In genomic region chr11:65887026-65887722, GRCh38 we compare ENCODE assay signal across 8 cellular contexts. TPM values are rescaled to one million over a fixed set of nuclear protein-coding genes. Genes with fewer than 3 reads are reported as not detected.
DNase-seq lines count a peak whose midpoint lies in the region; ATAC-seq and TF ChIP-seq lines count a peak whose summit lies in the region.

No MANE protein-coding gene starts in this region.

- peaks cover 38% of the 10 kb centered on the region for H4K20me1 ChIP-seq in IMR-90 (ENCODE audit: insufficient read depth, low read length)

- DNase-seq in AG04450 (ENCODE audit: low read depth, low spot score) (no peak), IMR-90 (no peak), cardiac fibroblast (ENCODE audit: low read depth in 2 of 2) (no peak), cortex of kidney (lab: John Stamatoyannopoulos, UW) (no peak), H4 (ENCODE audit: low spot score) (no peak), DMS114 treated with DMSO at 0.1 percent for 48 hours (lab: John Stamatoyannopoulos, UW; ENCODE audit: unreplicated experiment) (no peak)
- no peak for DNase-seq in stimulated activated CD4-positive, alpha-beta T cell treated with anti-CD3 and anti-CD28 coated beads, Interleukin-4, amount 100 ng/mL, for 24 hours

- in situ Hi-C loops in IMR-90 (cut with MboI; ENCODE audit: low sequenced_read_pairs), result no loop called here

- peak overlapping the region; percentile 90 for H2AK5ac ChIP-seq in IMR-90 (ENCODE audit: low read depth, low read length)

- H2BK20ac ChIP-seq in IMR-90 (ENCODE audit: low read depth, low read length), result no peak overlapping the region

- no TSS peak for BruUV-seq in IMR-90 (replicated peaks; lab: Mats Ljungman, UMichigan)

- peak overlapping the region; percentile 99; the same call in 1 of the 2 replicates for H3K14ac ChIP-seq in IMR-90 (replicated peaks; ENCODE audit: low read depth, low read length)

- POLR2A ChIA-PET in AG04450 (lab: Yijun Ruan, JAX) (interaction anchor here (0.5 to 7.3 kb wide), 4 partner anchors 28 to 272 kb away, joined by 3 to 124 read pairs (median 35); partner anchors contain the start of genes CFL1 and MUS81), IMR-90 (lab: Charles Lee; ENCODE audit: unreplicated experiment) (interaction anchor here (0.6 to 1.6 kb wide), 2 partner anchors 13 to 16 kb away, joined by 4 to 6 read pairs; partner anchors contain the start of gene FOSL1)

- peak overlapping the region; percentile 49 for H4K91ac ChIP-seq in IMR-90 (ENCODE audit: insufficient read depth, low read depth, low read length)

- H3K23ac ChIP-seq in IMR-90 (ENCODE audit: low read depth, low read length), result peak overlapping the region; percentile 99; the same call in 1 of the 2 replicates

- no peak overlapping the region for H4K5ac ChIP-seq in IMR-90 (ENCODE audit: low read depth, low read length)

- H4K8ac ChIP-seq in IMR-90 (ENCODE audit: low read depth in 2 of 2, low read length in 2 of 2), result peak overlapping the region in 1 of 2 experiments; percentile 74; a peak in 1 of 4 replicates

- CTCF ChIA-PET in AG04450 (lab: Charles Lee), result interaction anchor here (0.7 to 8.9 kb wide), 10 partner anchors 8 to 158 kb away, joined by 3 to 157 read pairs (median 17); partner anchors contain the start of genes CFL1, CTSW, FOSL1 and MUS81
- CTCF ChIA-PET in IMR-90 (lab: Yijun Ruan, JAX), result interaction anchor here (1.2 to 2.0 kb wide), 4 partner anchors 8 to 101 kb away, joined by 3 to 8 read pairs (median 4); partner anchors contain the start of gene EFEMP2

- H3K9ac ChIP-seq in IMR-90 (ENCODE audit: low read depth, low read length), result peak overlapping the region; percentile 78
- H3K9ac ChIP-seq in mucosa of rectum (ENCODE audit: low read depth in 1 of 2, low read length in 2 of 2), result peak overlapping the region; percentile 84 to 85

- no peak overlapping the region for H3K56ac ChIP-seq in IMR-90 (ENCODE audit: extremely low read depth, insufficient read depth, low read length)

- no peak for TF ChIP-seq RAD21 in IMR-90 (IDR thresholded peaks at IDR 0.05; ENCODE audit: low read length)

- peaks cover 9 to 66% of the 10 kb centered on the region in 2 experiments for H3K79me1 ChIP-seq in IMR-90 (ENCODE audit: low read depth in 1 of 2, low read length in 2 of 2)

- no peak overlapping the region for H2AFZ ChIP-seq in IMR-90 (replicated peaks; ENCODE audit: low read length, poor library complexity)

- H3K4me2 ChIP-seq in IMR-90 (ENCODE audit: low read depth, low read length), result peak overlapping the region; percentile 91

- H3K4me1 ChIP-seq in IMR-90 (ENCODE audit: control insufficient read depth, insufficient read depth, low read length) (peaks cover 11% of the 10 kb centered on the region), mucosa of rectum (ENCODE audit: control insufficient read depth in 2 of 2, insufficient read depth in 2 of 2, low read length in 2 of 2) (peaks cover 45 to 48% of the 10 kb centered on the region in 2 donors)

- H2BK5ac ChIP-seq in IMR-90 (ENCODE audit: low read depth, low read length, poor library complexity, severe bottlenecking), result no peak overlapping the region

- no peak overlapping the region for H3K18ac ChIP-seq in IMR-90 (ENCODE audit: low read depth, low read length)

- peak overlapping the region; percentile 98 for H3K4ac ChIP-seq in IMR-90 (ENCODE audit: low read depth, low read length)

- dilution Hi-C loops in IMR-90 (cut with HindIII; ENCODE audit: low sequenced_read_pairs, unreplicated experiment), result no loop called here

- intact Hi-C loops in IMR-90 (cut with micrococcal nuclease), result no loop called here

- H3K27me3 ChIP-seq in AG04450 (ENCODE audit: control insufficient read depth, insufficient read depth, low read length) (no peaks in the 10 kb centered on the region), IMR-90 (ENCODE audit: control insufficient read depth, insufficient read depth, low read length) (no peaks in the 10 kb centered on the region), mucosa of rectum (ENCODE audit: control insufficient read depth in 2 of 2, insufficient read depth in 2 of 2, low read length in 2 of 2) (no peaks in the 10 kb centered on the region)

- no peaks in the 10 kb centered on the region for H3K9me1 ChIP-seq in IMR-90 (ENCODE audit: insufficient read depth, low read length)

- WGBS in IMR-90 (ENCODE audit: extremely low coverage in 2 of 2, insufficient read length in 1 of 2), 2 experiments, result 70% methylated on average over 2 of the region's 13 CpGs; no CpG with 5 or more reads in 1 of the 2 experiments

- H3K9me3 ChIP-seq in AG04450 (ENCODE audit: control insufficient read depth, insufficient read depth, low read length) (no peaks in the 10 kb centered on the region), IMR-90 (ENCODE audit: control insufficient read depth, insufficient read depth, low read length) (no peaks in the 10 kb centered on the region), mucosa of rectum (ENCODE audit: control insufficient read depth in 2 of 2, low read length in 2 of 2) (no peaks in the 10 kb centered on the region)

- no peak overlapping the region for H2BK15ac ChIP-seq in IMR-90 (ENCODE audit: low read depth, low read length)

- H3K27ac ChIP-seq in AG04450 (ENCODE audit: low read depth, low read length) (peak overlapping the region; percentile 81), IMR-90 (ENCODE audit: insufficient read depth, low read length) (peak overlapping the region; percentile 85), mucosa of rectum (ENCODE audit: low read depth in 2 of 2, low read length in 2 of 2) (no peak overlapping the region)

- H2BK120ac ChIP-seq in IMR-90 (ENCODE audit: low read depth, low read length), result no peak overlapping the region

- H3K4me3 ChIP-seq in AG04450 (ENCODE audit: low read depth, low read length) (peak overlapping the region; percentile 90), IMR-90 (ENCODE audit: insufficient read depth, low read depth, low read length) (peak overlapping the region; percentile 81), cardiac fibroblast (replicated peaks in 1 of 2; ENCODE audit: low read depth in 2 of 2, low read length in 2 of 2) (peak overlapping the region; percentile 79 to 89), mucosa of rectum (ENCODE audit: low read length in 2 of 2) (peak overlapping the region; percentile 85 to 90)

- no peak for TF ChIP-seq CTCF in AG04450 (IDR thresholded peaks at IDR 0.05; ENCODE audit: low read depth, low read length)
- no peak for TF ChIP-seq CTCF in IMR-90 (conservative IDR thresholded peaks at IDR 0.05; ENCODE audit: low read depth, low read length)
- no peak for TF ChIP-seq CTCF in cardiac fibroblast (IDR thresholded peaks at IDR 0.05; ENCODE audit: low read depth, low read length)

- no peak for ATAC-seq in IMR-90 (ENCODE audit: low read depth)

- H3K36me3 ChIP-seq in IMR-90 (ENCODE audit: control insufficient read depth, insufficient read depth, low read length) (peaks cover 43% of the 10 kb centered on the region), mucosa of rectum (ENCODE audit: control insufficient read depth in 2 of 2, insufficient read depth in 2 of 2, low read length in 2 of 2) (peaks cover 15 to 28% of the 10 kb centered on the region in 2 donors)

- H2AK9ac ChIP-seq in IMR-90 (replicated peaks; ENCODE audit: low read depth, low read length, poor library complexity), result peak overlapping the region; percentile 98

- TF ChIP-seq POLR2A in IMR-90 (IDR thresholded peaks at IDR 0.05; ENCODE audit: low read depth, low read length), result no peak

TF ChIP-seq in IMR-90, 13 proteins besides CTCF, POLR2A, EP300 and RAD21 (continues in another document):
- no peak for TF ChIP-seq FOS (IDR thresholded peaks at IDR 0.05; ENCODE audit: low read depth, low read length)

RNA-seq across cellular contexts. Expression of gene FIBP, which starts 1.1 kb away (rescaled TPM):
- polyA plus RNA-seq in AG04450 (2011; rRNA removed), result 126 and 160 TPM in 2 replicates
- 116 and 143 TPM in 2 replicates for polyA minus RNA-seq in AG04450 (2011; rRNA and poly(A)+ RNA removed)
- 119 and 182 TPM in 2 replicates for total RNA-seq in IMR-90 (2012; rRNA removed)
- polyA plus RNA-seq in IMR-90 (2012; rRNA removed), result 141 and 163 TPM in 2 replicates
- polyA plus RNA-seq in IMR-90 (2012; cell fraction: cytosol; rRNA removed), result 98.5 and 183 TPM in 2 replicates
- 96.1 and 215 TPM in 2 replicates for polyA plus RNA-seq in IMR-90 (2012; cell fraction: nucleus; rRNA removed; ENCODE audit: low replicate concordance)
- total RNA-seq in H4 (2014; rRNA removed; shearing (Covaris generic)), result 175 and 231 TPM in 2 replicates

RNA-seq across cellular contexts. Expression of gene CCDC85B, which starts 3.3 kb away (rescaled TPM):
- polyA plus RNA-seq in AG04450 (2011; rRNA removed) (13.1 and 20.2 TPM in 2 replicates), IMR-90 (2012; rRNA removed) (35.4 and 62.1 TPM in 2 replicates)
- polyA minus RNA-seq in AG04450 (2011; rRNA and poly(A)+ RNA removed), result 2.3 and 2.8 TPM in 2 replicates
- 17.6 and 21.9 TPM in 2 replicates for total RNA-seq in IMR-90 (2012; rRNA removed)
- 125 and 188 TPM in 2 replicates for polyA plus RNA-seq in IMR-90 (2012; cell fraction: cytosol; rRNA removed)
- 18.5 and 49.8 TPM in 2 replicates for polyA plus RNA-seq in IMR-90 (2012; cell fraction: nucleus; rRNA removed; ENCODE audit: low replicate concordance)
- 35.8 and 44.2 TPM in 2 replicates for total RNA-seq in H4 (2014; rRNA removed; shearing (Covaris generic))

RNA-seq across cellular contexts. Expression of gene CTSW, which starts 7.5 kb away (rescaled TPM):
- not detected in 2 replicates for polyA plus RNA-seq in AG04450 (2011; rRNA removed)
- 0.55 TPM in 1 of 2 replicates, not detected in the other for polyA minus RNA-seq in AG04450 (2011; rRNA and poly(A)+ RNA removed)
- total RNA-seq in IMR-90 (2012; rRNA removed), result 0.18 TPM in 1 of 2 replicates, not detected in the other
- polyA plus RNA-seq in IMR-90 (2012; rRNA removed), result 0.07 and 0.23 TPM in 2 replicates
- 0.08 and 0.39 TPM in 2 replicates for polyA plus RNA-seq in IMR-90 (2012; cell fraction: cytosol; rRNA removed)
- polyA plus RNA-seq in IMR-90 (2012; cell fraction: nucleus; rRNA removed; ENCODE audit: low replicate concordance), result 0.23 and 0.34 TPM in 2 replicates
- not detected in 2 replicates for total RNA-seq in H4 (2014; rRNA removed; shearing (Covaris generic))

RNA-seq across cellular contexts. Expression of gene FOSL1, which starts 13.0 kb away (rescaled TPM):
- polyA plus RNA-seq in AG04450 (2011; rRNA removed) (7.9 and 16.1 TPM in 2 replicates), IMR-90 (2012; rRNA removed) (97.4 and 107 TPM in 2 replicates)
- 12.5 and 17.6 TPM in 2 replicates for polyA minus RNA-seq in AG04450 (2011; rRNA and poly(A)+ RNA removed)
- 17.2 and 26.1 TPM in 2 replicates for total RNA-seq in IMR-90 (2012; rRNA removed)
- polyA plus RNA-seq in IMR-90 (2012; cell fraction: cytosol; rRNA removed), result 49.5 and 52.7 TPM in 2 replicates
- 81.8 and 101 TPM in 2 replicates for polyA plus RNA-seq in IMR-90 (2012; cell fraction: nucleus; rRNA removed; ENCODE audit: low replicate concordance)
- 12.9 and 18.0 TPM in 2 replicates for total RNA-seq in H4 (2014; rRNA removed; shearing (Covaris generic))

RNA-seq across cellular contexts. Expression of gene EFEMP2, which starts 14.6 kb away (rescaled TPM):
- polyA plus RNA-seq in AG04450 (2011; rRNA removed) (190 and 279 TPM in 2 replicates), IMR-90 (2012; rRNA removed) (431 and 601 TPM in 2 replicates)
- 72.8 and 112 TPM in 2 replicates for polyA minus RNA-seq in AG04450 (2011; rRNA and poly(A)+ RNA removed)
- 62.7 and 69.2 TPM in 2 replicates for total RNA-seq in IMR-90 (2012; rRNA removed)
- polyA plus RNA-seq in IMR-90 (2012; cell fraction: cytosol; rRNA removed), result 324 and 587 TPM in 2 replicates
- polyA plus RNA-seq in IMR-90 (2012; cell fraction: nucleus; rRNA removed; ENCODE audit: low replicate concordance), result 557 and 1,096 TPM in 2 replicates
- total RNA-seq in H4 (2014; rRNA removed; shearing (Covaris generic)), result 0.33 and 3.9 TPM in 2 replicates

Comparison
In these comparisons a context has a peak if more than half of its experiments do, and no peak if none do; other contexts are left out.
1. H3K27ac ChIP-seq: peak in AG04450 (single experiment) and IMR-90 (single experiment); none in mucosa of rectum (0 of 2).
2. Peak in every context shown above with its lines, with median percentiles within 50 percentile points of each other: H3K4me3 ChIP-seq.